1 cellular context compared by ENCODE assay signal in genomic region chr6:15389759-15390723, GRCh38.
A peak's percentile ranks its signal among the peaks of the same experiment; 100 is the strongest.
TF ChIP-seq lines count a peak whose summit lies in the region.

No MANE protein-coding gene starts in this region.

TF ChIP-seq in GM12878, 131 proteins besides CTCF, POLR2A, EP300 and RAD21 (continued from another document and continues in another):
- TF ChIP-seq, protein P1, sequence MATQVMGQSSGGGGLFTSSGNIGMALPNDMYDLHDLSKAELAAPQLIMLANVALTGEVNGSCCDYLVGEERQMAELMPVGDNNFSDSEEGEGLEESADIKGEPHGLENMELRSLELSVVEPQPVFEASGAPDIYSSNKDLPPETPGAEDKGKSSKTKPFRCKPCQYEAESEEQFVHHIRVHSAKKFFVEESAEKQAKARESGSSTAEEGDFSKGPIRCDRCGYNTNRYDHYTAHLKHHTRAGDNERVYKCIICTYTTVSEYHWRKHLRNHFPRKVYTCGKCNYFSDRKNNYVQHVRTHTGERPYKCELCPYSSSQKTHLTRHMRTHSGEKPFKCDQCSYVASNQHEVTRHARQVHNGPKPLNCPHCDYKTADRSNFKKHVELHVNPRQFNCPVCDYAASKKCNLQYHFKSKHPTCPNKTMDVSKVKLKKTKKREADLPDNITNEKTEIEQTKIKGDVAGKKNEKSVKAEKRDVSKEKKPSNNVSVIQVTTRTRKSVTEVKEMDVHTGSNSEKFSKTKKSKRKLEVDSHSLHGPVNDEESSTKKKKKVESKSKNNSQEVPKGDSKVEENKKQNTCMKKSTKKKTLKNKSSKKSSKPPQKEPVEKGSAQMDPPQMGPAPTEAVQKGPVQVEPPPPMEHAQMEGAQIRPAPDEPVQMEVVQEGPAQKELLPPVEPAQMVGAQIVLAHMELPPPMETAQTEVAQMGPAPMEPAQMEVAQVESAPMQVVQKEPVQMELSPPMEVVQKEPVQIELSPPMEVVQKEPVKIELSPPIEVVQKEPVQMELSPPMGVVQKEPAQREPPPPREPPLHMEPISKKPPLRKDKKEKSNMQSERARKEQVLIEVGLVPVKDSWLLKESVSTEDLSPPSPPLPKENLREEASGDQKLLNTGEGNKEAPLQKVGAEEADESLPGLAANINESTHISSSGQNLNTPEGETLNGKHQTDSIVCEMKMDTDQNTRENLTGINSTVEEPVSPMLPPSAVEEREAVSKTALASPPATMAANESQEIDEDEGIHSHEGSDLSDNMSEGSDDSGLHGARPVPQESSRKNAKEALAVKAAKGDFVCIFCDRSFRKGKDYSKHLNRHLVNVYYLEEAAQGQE (IDR thresholded peaks at IDR 0.05; ENCODE audit: low read depth, low read length): no peak
- TF ChIP-seq NR2C1 (IDR thresholded peaks at IDR 0.05) (no peak), E4F1 (IDR thresholded peaks at IDR 0.05; ENCODE audit: borderline replicate concordance, partially characterized antibody) (no peak), BACH1 (IDR thresholded peaks at IDR 0.05; ENCODE audit: borderline replicate concordance) (no peak), SMC3 (IDR thresholded peaks at IDR 0.05; ENCODE audit: borderline replicate concordance, low read length) (peak; percentile 71), ZZZ3 (IDR thresholded peaks at IDR 0.05; ENCODE audit: control insufficient read depth, insufficient read length, low read depth) (no peak), BMI1 (IDR thresholded peaks at IDR 0.05; ENCODE audit: borderline replicate concordance) (no peak), IKZF1 (conservative IDR thresholded peaks at IDR 0.05) (peak; percentile 25; the same call in 1 of the 2 replicates), RBBP5 (conservative IDR thresholded peaks at IDR 0.05) (no peak), CHD2 (IDR thresholded peaks at IDR 0.05; ENCODE audit: borderline replicate concordance, low read depth, low read length) (no peak), MYC (IDR thresholded peaks at IDR 0.05; ENCODE audit: insufficient read depth, insufficient read length, insufficient replicate concordance, low read length, severe bottlenecking) (no peak), SMAD5 (IDR thresholded peaks at IDR 0.05; ENCODE audit: low read depth) (no peak), MEF2A (IDR thresholded peaks at IDR 0.05; ENCODE audit: insufficient read depth, low read depth, low read length) (peak; percentile 80), RAD51 (IDR thresholded peaks at IDR 0.05) (no peak), TBL1XR1 (IDR thresholded peaks at IDR 0.05; ENCODE audit: low read depth, low read length) (no peak), SMAD1 (IDR thresholded peaks at IDR 0.05; ENCODE audit: low read depth, partially characterized antibody) (no peak), POLR2AphosphoS2 (IDR thresholded peaks at IDR 0.05; ENCODE audit: low read depth, low read length) (no peak), ZNF24 (IDR thresholded peaks at IDR 0.05) (no peak), TCF7 (IDR thresholded peaks at IDR 0.05; ENCODE audit: borderline replicate concordance) (no peak), EED (IDR thresholded peaks at IDR 0.05; ENCODE audit: low read depth) (peak; percentile 43; the same call in 1 of the 2 replicates), NFXL1 (IDR thresholded peaks at IDR 0.05; ENCODE audit: borderline replicate concordance) (no peak), POLR2AphosphoS5 (IDR thresholded peaks at IDR 0.05; ENCODE audit: low read length) (no peak; the same call in 1 of the 2 replicates), NBN (IDR thresholded peaks at IDR 0.05) (no peak), POU2F2 (IDR thresholded peaks at IDR 0.05; ENCODE audit: borderline replicate concordance, low read depth, low read length) (0 out of 3 replicates have a peak, but pooled peaks have one; percentile 36), YY1 (IDR thresholded peaks at IDR 0.05; ENCODE audit: low read depth, low read length) (0 out of 2 replicates have a peak, but pooled peaks have one; percentile 16), KDM1A (IDR thresholded peaks at IDR 0.05; ENCODE audit: borderline replicate concordance) (no peak), HDAC2 (IDR thresholded peaks at IDR 0.05) (no peak), IRF3 (IDR thresholded peaks at IDR 0.05) (no peak), IKZF2 (IDR thresholded peaks at IDR 0.05) (peak in 1 of 2 experiments; percentile 13; a peak in 2 of 4 replicates), ESRRA (IDR thresholded peaks at IDR 0.05; ENCODE audit: low read length) (no peak), CREB1 (IDR thresholded peaks at IDR 0.05; ENCODE audit: low read depth) (no peak), ZNF622 (IDR thresholded peaks at IDR 0.05) (no peak), BCL11A (IDR thresholded peaks at IDR 0.05; ENCODE audit: low read depth, low read length) (no peak), BRCA1 (IDR thresholded peaks at IDR 0.05; ENCODE audit: low read depth, low read length) (no peak), EZH2 (IDR thresholded peaks at IDR 0.05; ENCODE audit: borderline replicate concordance, control insufficient read depth, low read depth, low read length) (no peak), ZSCAN29 (IDR thresholded peaks at IDR 0.05) (no peak), DPF2 (IDR thresholded peaks at IDR 0.05) (no peak), ATF7 (IDR thresholded peaks at IDR 0.05; ENCODE audit: low read depth) (no peak), MTA2 (IDR thresholded peaks at IDR 0.05; ENCODE audit: low read depth) (no peak), KLF5 (IDR thresholded peaks at IDR 0.05; ENCODE audit: partially characterized antibody) (no peak), FOS (IDR thresholded peaks at IDR 0.05; ENCODE audit: borderline replicate concordance, extremely low read depth, insufficient read length) (no peak), MEF2B (IDR thresholded peaks at IDR 0.05; ENCODE audit: partially characterized antibody, poor library complexity, severe bottlenecking) (peak; percentile 64), CHD1 (IDR thresholded peaks at IDR 0.05; ENCODE audit: low read depth, low read length) (no peak), RUNX3 (IDR thresholded peaks at IDR 0.05; ENCODE audit: low read length) (0 out of 2 replicates have a peak, but pooled peaks have one; percentile 25), SKIL (IDR thresholded peaks at IDR 0.05; ENCODE audit: low read depth, poor library complexity, severe bottlenecking) (no peak), ATF3 (IDR thresholded peaks at IDR 0.05; ENCODE audit: borderline replicate concordance, extremely low read depth, low read depth, low read length) (no peak), SIN3A (IDR thresholded peaks at IDR 0.05; ENCODE audit: low read depth, low read length) (no peak)
- TF ChIP-seq, protein P2, sequence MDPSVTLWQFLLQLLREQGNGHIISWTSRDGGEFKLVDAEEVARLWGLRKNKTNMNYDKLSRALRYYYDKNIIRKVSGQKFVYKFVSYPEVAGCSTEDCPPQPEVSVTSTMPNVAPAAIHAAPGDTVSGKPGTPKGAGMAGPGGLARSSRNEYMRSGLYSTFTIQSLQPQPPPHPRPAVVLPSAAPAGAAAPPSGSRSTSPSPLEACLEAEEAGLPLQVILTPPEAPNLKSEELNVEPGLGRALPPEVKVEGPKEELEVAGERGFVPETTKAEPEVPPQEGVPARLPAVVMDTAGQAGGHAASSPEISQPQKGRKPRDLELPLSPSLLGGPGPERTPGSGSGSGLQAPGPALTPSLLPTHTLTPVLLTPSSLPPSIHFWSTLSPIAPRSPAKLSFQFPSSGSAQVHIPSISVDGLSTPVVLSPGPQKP (IDR thresholded peaks at IDR 0.05; ENCODE audit: low read depth, low read length): no peak
- TF ChIP-seq, protein P3, sequence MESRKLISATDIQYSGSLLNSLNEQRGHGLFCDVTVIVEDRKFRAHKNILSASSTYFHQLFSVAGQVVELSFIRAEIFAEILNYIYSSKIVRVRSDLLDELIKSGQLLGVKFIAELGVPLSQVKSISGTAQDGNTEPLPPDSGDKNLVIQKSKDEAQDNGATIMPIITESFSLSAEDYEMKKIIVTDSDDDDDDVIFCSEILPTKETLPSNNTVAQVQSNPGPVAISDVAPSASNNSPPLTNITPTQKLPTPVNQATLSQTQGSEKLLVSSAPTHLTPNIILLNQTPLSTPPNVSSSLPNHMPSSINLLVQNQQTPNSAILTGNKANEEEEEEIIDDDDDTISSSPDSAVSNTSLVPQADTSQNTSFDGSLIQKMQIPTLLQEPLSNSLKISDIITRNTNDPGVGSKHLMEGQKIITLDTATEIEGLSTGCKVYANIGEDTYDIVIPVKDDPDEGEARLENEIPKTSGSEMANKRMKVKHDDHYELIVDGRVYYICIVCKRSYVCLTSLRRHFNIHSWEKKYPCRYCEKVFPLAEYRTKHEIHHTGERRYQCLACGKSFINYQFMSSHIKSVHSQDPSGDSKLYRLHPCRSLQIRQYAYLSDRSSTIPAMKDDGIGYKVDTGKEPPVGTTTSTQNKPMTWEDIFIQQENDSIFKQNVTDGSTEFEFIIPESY (IDR thresholded peaks at IDR 0.05): no peak
- TF ChIP-seq, protein P4, sequence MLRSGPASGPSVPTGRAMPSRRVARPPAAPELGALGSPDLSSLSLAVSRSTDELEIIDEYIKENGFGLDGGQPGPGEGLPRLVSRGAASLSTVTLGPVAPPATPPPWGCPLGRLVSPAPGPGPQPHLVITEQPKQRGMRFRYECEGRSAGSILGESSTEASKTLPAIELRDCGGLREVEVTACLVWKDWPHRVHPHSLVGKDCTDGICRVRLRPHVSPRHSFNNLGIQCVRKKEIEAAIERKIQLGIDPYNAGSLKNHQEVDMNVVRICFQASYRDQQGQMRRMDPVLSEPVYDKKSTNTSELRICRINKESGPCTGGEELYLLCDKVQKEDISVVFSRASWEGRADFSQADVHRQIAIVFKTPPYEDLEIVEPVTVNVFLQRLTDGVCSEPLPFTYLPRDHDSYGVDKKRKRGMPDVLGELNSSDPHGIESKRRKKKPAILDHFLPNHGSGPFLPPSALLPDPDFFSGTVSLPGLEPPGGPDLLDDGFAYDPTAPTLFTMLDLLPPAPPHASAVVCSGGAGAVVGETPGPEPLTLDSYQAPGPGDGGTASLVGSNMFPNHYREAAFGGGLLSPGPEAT (IDR thresholded peaks at IDR 0.05; ENCODE audit: low read depth): no peak
- TF ChIP-seq, protein P5, sequence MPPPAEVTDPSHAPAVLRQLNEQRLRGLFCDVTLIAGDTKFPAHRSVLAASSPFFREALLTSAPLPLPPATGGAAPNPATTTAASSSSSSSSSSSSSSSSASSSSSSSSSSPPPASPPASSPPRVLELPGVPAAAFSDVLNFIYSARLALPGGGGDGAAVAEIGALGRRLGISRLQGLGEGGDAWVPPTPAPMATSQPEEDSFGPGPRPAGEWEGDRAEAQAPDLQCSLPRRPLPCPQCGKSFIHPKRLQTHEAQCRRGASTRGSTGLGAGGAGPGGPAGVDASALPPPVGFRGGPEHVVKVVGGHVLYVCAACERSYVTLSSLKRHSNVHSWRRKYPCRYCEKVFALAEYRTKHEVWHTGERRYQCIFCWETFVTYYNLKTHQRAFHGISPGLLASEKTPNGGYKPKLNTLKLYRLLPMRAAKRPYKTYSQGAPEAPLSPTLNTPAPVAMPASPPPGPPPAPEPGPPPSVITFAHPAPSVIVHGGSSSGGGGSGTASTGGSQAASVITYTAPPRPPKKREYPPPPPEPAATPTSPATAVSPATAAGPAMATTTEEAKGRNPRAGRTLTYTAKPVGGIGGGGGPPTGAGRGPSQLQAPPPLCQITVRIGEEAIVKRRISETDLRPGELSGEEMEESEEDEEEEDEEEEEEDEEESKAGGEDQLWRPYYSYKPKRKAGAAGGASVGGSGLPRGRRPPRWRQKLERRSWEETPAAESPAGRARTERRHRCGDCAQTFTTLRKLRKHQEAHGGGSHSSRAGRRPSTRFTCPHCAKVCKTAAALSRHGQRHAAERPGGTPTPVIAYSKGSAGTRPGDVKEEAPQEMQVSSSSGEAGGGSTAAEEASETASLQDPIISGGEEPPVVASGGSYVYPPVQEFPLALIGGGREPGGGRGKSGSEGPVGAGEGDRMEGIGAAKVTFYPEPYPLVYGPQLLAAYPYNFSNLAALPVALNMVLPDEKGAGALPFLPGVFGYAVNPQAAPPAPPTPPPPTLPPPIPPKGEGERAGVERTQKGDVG (CRISPR knock-in tag; IDR thresholded peaks at IDR 0.05): no peak
